ENCODE assay signal across 9 cellular contexts in genomic region chr12:124388038-124388676, GRCh38.
A peak's percentile ranks its signal among the peaks of the same experiment; 100 is the strongest.
DNase-seq lines count a peak whose midpoint lies in the region; ATAC-seq and TF ChIP-seq lines count a peak whose summit lies in the region.
"Had no signal": no experiment of that assay in that cellular context is flagged by ENCODE, and none has a peak within 500 bp of the region (broad histone marks: within the 10 kb centered on the region; RNA-seq: fewer than 3 reads in every experiment).

No MANE protein-coding gene starts in this region.

- DNase-seq in stimulated activated naive CD8-positive, alpha-beta T cell treated with anti-CD3 and anti-CD28 coated beads, Interleukin-15, amount 100 ng/mL, for 72 hours = no peak
- DNase-seq in stimulated activated naive CD8-positive, alpha-beta T cell treated with anti-CD3 and anti-CD28 coated beads, Interleukin-15, Interleukin-2, amounts not matched to agents 100 U/mL and 50 U/mL, for 24 hours = no peak
- DNase-seq in natural killer cell = no peak
- no peak for DNase-seq in HAP-1 (ENCODE audit: low spot score in 2 of 2)
- no peak for DNase-seq in stimulated activated CD4-positive, alpha-beta T cell treated with anti-CD3 and anti-CD28 coated beads, Interleukin-1b, Interleukin-23, amount 100 ng/mL, for 48 hours
- no peak for DNase-seq in NCI-H1436 (lab: John Stamatoyannopoulos, UW)

- H3K4me1 ChIP-seq in HAP-1 = no peaks in the 10 kb centered on the region

- no peak overlapping the region for H3K4me3 ChIP-seq in HAP-1

- peak overlapping the region in 1 of 2 donors; percentile 76 for H3K27ac Mint-ChIP-seq in stimulated activated naive CD8-positive, alpha-beta T cell treated with anti-CD3 and anti-CD28 coated beads, Interleukin-15, amount 100 ng/mL, for 72 hours
- H3K27ac Mint-ChIP-seq in dendritic cell treated with granulocyte-macrophage colony-stimulating factor and Interleukin-4, amounts not matched to agents 40 ng/mL and 50 ng/mL, for 4 days = peak overlapping the region; percentile 94
- peak overlapping the region in 1 of 2 donors; percentile 80 for H3K27ac Mint-ChIP-seq in natural killer cell
- H3K27ac Mint-ChIP-seq: activated B cell treated with CpG ODN at 0.5 μM for 24 hours had no signal

- TF ChIP-seq CTCF in natural killer cell (IDR thresholded peaks at IDR 0.05) = no peak

- no peaks in the 10 kb centered on the region for H3K9me3 ChIP-seq in HAP-1

- no peaks in the 10 kb centered on the region for H3K27me3 Mint-ChIP-seq in stimulated activated naive CD8-positive, alpha-beta T cell treated with anti-CD3 and anti-CD28 coated beads, Interleukin-15, amount 100 ng/mL, for 72 hours
- no peaks in the 10 kb centered on the region for H3K27me3 Mint-ChIP-seq in dendritic cell treated with granulocyte-macrophage colony-stimulating factor and Interleukin-4, amounts not matched to agents 40 ng/mL and 50 ng/mL, for 4 days
- no peaks in the 10 kb centered on the region for H3K27me3 Mint-ChIP-seq in natural killer cell (ENCODE audit: low read depth in 2 of 2)
- H3K27me3 Mint-ChIP-seq: activated B cell treated with CpG ODN at 0.5 μM for 24 hours had no signal

- peaks cover 51% of the 10 kb centered on the region for H3K4me1 Mint-ChIP-seq in stimulated activated naive CD8-positive, alpha-beta T cell treated with anti-CD3 and anti-CD28 coated beads, Interleukin-15, amount 100 ng/mL, for 72 hours
- H3K4me1 Mint-ChIP-seq in dendritic cell treated with granulocyte-macrophage colony-stimulating factor and Interleukin-4, amounts not matched to agents 40 ng/mL and 50 ng/mL, for 4 days (ENCODE audit: low read depth) = peaks cover 94% of the 10 kb centered on the region
- peaks cover 21 to 49% of the 10 kb centered on the region in 2 donors for H3K4me1 Mint-ChIP-seq in natural killer cell

- in situ Hi-C loops in HAP-1 (cut with MboI; ENCODE audit: low sequenced_read_pairs) = no loop called here

- H3K36me3 Mint-ChIP-seq in dendritic cell treated with granulocyte-macrophage colony-stimulating factor and Interleukin-4, amounts not matched to agents 40 ng/mL and 50 ng/mL, for 4 days (ENCODE audit: low read depth) = peaks cover 79% of the 10 kb centered on the region
- H3K36me3 Mint-ChIP-seq in natural killer cell = no peaks in the 10 kb centered on the region

- no peaks in the 10 kb centered on the region for H3K27me3 ChIP-seq in HAP-1 (ENCODE audit: low read depth)

- intact Hi-C loops in dendritic cell treated with granulocyte-macrophage colony-stimulating factor and Interleukin-4, amounts not matched to agents 40 ng/mL and 50 ng/mL, for 4 days (cut with micrococcal nuclease) = no loop called here
- intact Hi-C loops in natural killer cell (cut with micrococcal nuclease) = loop anchor here (2.0 to 10.0 kb wide), 2 partner anchors 37 to 67 kb away; no protein-coding TSS in a partner anchor

- H3K36me3 ChIP-seq in HAP-1 (replicated peaks) = no peaks in the 10 kb centered on the region; the same call in 1 of the 2 replicates

- H3K4me3 Mint-ChIP-seq in stimulated activated naive CD8-positive, alpha-beta T cell treated with anti-CD3 and anti-CD28 coated beads, Interleukin-15, amount 100 ng/mL, for 72 hours = peak overlapping the region; percentile 66 to 68
- peak overlapping the region; percentile 99 for H3K4me3 Mint-ChIP-seq in dendritic cell treated with granulocyte-macrophage colony-stimulating factor and Interleukin-4, amounts not matched to agents 40 ng/mL and 50 ng/mL, for 4 days
- H3K4me3 Mint-ChIP-seq in natural killer cell = peak overlapping the region; percentile 55

- no peaks in the 10 kb centered on the region for H3K9me3 Mint-ChIP-seq in stimulated activated naive CD8-positive, alpha-beta T cell treated with anti-CD3 and anti-CD28 coated beads, Interleukin-15, amount 100 ng/mL, for 72 hours
- H3K9me3 Mint-ChIP-seq in dendritic cell treated with granulocyte-macrophage colony-stimulating factor and Interleukin-4, amounts not matched to agents 40 ng/mL and 50 ng/mL, for 4 days = no peaks in the 10 kb centered on the region
- no peaks in the 10 kb centered on the region for H3K9me3 Mint-ChIP-seq in natural killer cell
- H3K9me3 Mint-ChIP-seq: activated B cell treated with CpG ODN at 0.5 μM for 24 hours had no signal

- no peak for ATAC-seq in stimulated activated naive CD8-positive, alpha-beta T cell treated with anti-CD3 and anti-CD28 coated beads, Interleukin-15, amount 100 ng/mL, for 72 hours
- ATAC-seq in stimulated activated naive CD8-positive, alpha-beta T cell treated with anti-CD3 and anti-CD28 coated beads, Interleukin-15, Interleukin-2, amounts not matched to agents 100 U/mL and 50 U/mL, for 24 hours = no peak
- ATAC-seq in natural killer cell (no peak), GM21737 (IDR thresholded peaks at IDR 0.05; ENCODE audit: unreplicated experiment) (no peak)
